ENCODE assay signal across 8 cellular contexts in genomic region chr13:59750860-59751259, GRCh38.
DNase-seq lines count a peak whose midpoint lies in the region; TF ChIP-seq lines count a peak whose summit lies in the region.
"Had no signal": no experiment of that assay in that cellular context is flagged by ENCODE, and none has a peak within 500 bp of the region (broad histone marks: within the 10 kb centered on the region; RNA-seq: fewer than 3 reads in every experiment).

No MANE protein-coding gene starts in this region.

- no peaks in the 10 kb centered on the region for H3K9me3 Mint-ChIP-seq in activated CD4-positive, alpha-beta memory T cell treated with anti-CD3 and anti-CD28 coated beads for 36 hours

- WGBS in ovary, 3 donors: 29 to 45% (median 37%) methylated on average over 7 of the region's 7 CpGs

- intact Hi-C loops in activated CD4-positive, alpha-beta memory T cell treated with anti-CD3 and anti-CD28 coated beads for 36 hours (cut with micrococcal nuclease): no loop called here
- intact Hi-C loops in ovary (cut with DNase I): no loop called here

- H3K9me3 ChIP-seq in ovary: no peaks in the 10 kb centered on the region
- H3K9me3 ChIP-seq: stomach had no signal

- POLR2A ChIA-PET in activated CD4-positive, alpha-beta memory T cell treated with anti-CD3 and anti-CD28 coated beads for 36 hours (lab: Charles Lee): no interaction called here

- H3K4me3 Mint-ChIP-seq in activated CD4-positive, alpha-beta memory T cell treated with anti-CD3 and anti-CD28 coated beads for 36 hours: no peak overlapping the region

- TF ChIP-seq POLR2A in ovary (IDR thresholded peaks at IDR 0.05): no peak

- peak; percentile 95 for DNase-seq in NCI-H146 (lab: John Stamatoyannopoulos, UW)
- peak; percentile 58 to 79 for DNase-seq in cardiac fibroblast (ENCODE audit: low read depth in 2 of 2)
- DNase-seq in iPS-NIHi11 (ENCODE audit: low spot score): peak; percentile 76
- peak in 40 of 49 donors; percentile 1 to 65 (median 16) for DNase-seq in substantia nigra (lab: John Stamatoyannopoulos, UW)
- no peak for DNase-seq in activated CD4-positive, alpha-beta memory T cell treated with anti-CD3 and anti-CD28 coated beads for 36 hours
- no peak for DNase-seq in T-helper 1 cell
- DNase-seq in ovary: no peak
- DNase-seq: stomach had no signal

- H3K27ac Mint-ChIP-seq in activated CD4-positive, alpha-beta memory T cell treated with anti-CD3 and anti-CD28 coated beads for 36 hours: no peak overlapping the region

- H3K36me3 ChIP-seq in ovary: no peaks in the 10 kb centered on the region
- H3K36me3 ChIP-seq: stomach had no signal

- no peak overlapping the region for H3K4me3 ChIP-seq in cardiac fibroblast (replicated peaks in 1 of 2; ENCODE audit: low read depth in 2 of 2, low read length in 2 of 2)
- H3K4me3 ChIP-seq in ovary: no peak overlapping the region
- H3K4me3 ChIP-seq: stomach had no signal

- H3K36me3 Mint-ChIP-seq in activated CD4-positive, alpha-beta memory T cell treated with anti-CD3 and anti-CD28 coated beads for 36 hours: no peaks in the 10 kb centered on the region

- no peaks in the 10 kb centered on the region for H3K27me3 ChIP-seq in ovary
- H3K27me3 ChIP-seq: stomach had no signal

- H3K4me1 ChIP-seq in ovary (ENCODE audit: insufficient read depth): no peaks in the 10 kb centered on the region

- no peak for TF ChIP-seq CTCF in cardiac fibroblast (IDR thresholded peaks at IDR 0.05; ENCODE audit: low read depth, low read length)
- TF ChIP-seq CTCF in ovary (IDR thresholded peaks at IDR 0.05): no peak

- H3K4me1 Mint-ChIP-seq in activated CD4-positive, alpha-beta memory T cell treated with anti-CD3 and anti-CD28 coated beads for 36 hours (ENCODE audit: low read depth): peaks cover 8% of the 10 kb centered on the region

- CTCF ChIA-PET in activated CD4-positive, alpha-beta memory T cell treated with anti-CD3 and anti-CD28 coated beads for 36 hours (lab: Charles Lee): no interaction called here

- H3K27me3 Mint-ChIP-seq in activated CD4-positive, alpha-beta memory T cell treated with anti-CD3 and anti-CD28 coated beads for 36 hours: peaks cover 2% of the 10 kb centered on the region

- TF ChIP-seq EP300 in ovary (IDR thresholded peaks at IDR 0.05): no peak

- H3K27ac ChIP-seq in substantia nigra (ENCODE audit: low read depth, low read length, poor library complexity, severe bottlenecking): no peak overlapping the region
- no peak overlapping the region for H3K27ac ChIP-seq in ovary
- H3K27ac ChIP-seq: stomach had no signal

Comparison
In these comparisons a context has a peak if more than half of its experiments do, and no peak if none do; other contexts are left out.
1. DNase-seq: peak in NCI-H146 (single experiment), cardiac fibroblast (2 of 2), iPS-NIHi11 (single experiment) and substantia nigra (40 of 49); none in activated CD4-positive, alpha-beta memory T cell treated with anti-CD3 and anti-CD28 coated beads for 36 hours (single experiment), T-helper 1 cell (0 of 5) and ovary (0 of 5).